Comparison of ENCODE assay signal across 10 cellular contexts in the genomic region with DNA sequence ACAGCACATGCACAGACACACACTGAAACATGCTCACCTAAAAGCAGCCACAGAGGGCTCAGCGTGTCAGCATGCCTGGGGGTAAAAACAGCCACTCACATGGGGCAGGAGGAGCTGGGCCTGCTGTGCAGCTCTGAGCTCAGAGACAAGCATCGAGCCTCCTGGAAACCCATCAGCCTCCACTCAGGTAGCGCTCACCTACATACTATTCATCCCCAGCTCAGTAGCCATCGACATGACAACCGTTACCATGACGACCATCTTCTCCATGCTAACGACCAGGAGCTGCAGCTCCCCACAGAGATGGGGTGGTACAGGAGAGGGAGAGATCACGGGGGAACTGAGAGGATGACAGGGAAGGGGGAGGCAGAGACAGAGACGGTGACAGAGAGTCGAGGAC. TPM values are rescaled to one million over a fixed set of nuclear protein-coding genes. Genes with fewer than 3 reads are reported as not detected.
DNase-seq lines count a peak whose midpoint lies in the region; TF ChIP-seq lines count a peak whose summit lies in the region.
"Had no signal": no experiment of that assay in that cellular context is flagged by ENCODE, and none has a peak within 500 bp of the region (broad histone marks: within the 10 kb centered on the region; RNA-seq: fewer than 3 reads in every experiment).

No MANE protein-coding gene starts in this region.

- H3K36me3 ChIP-seq in ascending aorta: peaks cover 9 to 17% of the 10 kb centered on the region in 2 donors
- H3K36me3 ChIP-seq in mesenchymal stem cell (ENCODE audit: control insufficient read depth in 1 of 2, insufficient read depth in 2 of 2, low read depth in 1 of 2, low read length in 2 of 2): peaks cover 0 to 30% of the 10 kb centered on the region in 2 experiments

- peak overlapping the region; percentile 25 for H4K91ac ChIP-seq in mesenchymal stem cell (ENCODE audit: low read length)

- H3K4me3 Mint-ChIP-seq in osteocyte (ENCODE audit: unreplicated experiment): no peak overlapping the region
- H3K4me3 Mint-ChIP-seq: CD4-positive, CD25-positive, alpha-beta regulatory T cell had no signal

- H2BK120ac ChIP-seq in mesenchymal stem cell (ENCODE audit: low read depth, low read length): no peak overlapping the region

- peak overlapping the region; percentile 22 for H4K8ac ChIP-seq in mesenchymal stem cell (ENCODE audit: low read length)

- intact Hi-C loops in ascending aorta (cut with DNase I): loop anchor here (5.0 kb wide), 1 partner anchor 32 kb away; no protein-coding TSS in a partner anchor

- H2AK5ac ChIP-seq in mesenchymal stem cell (ENCODE audit: low read length, severe bottlenecking): no peak overlapping the region

- peaks cover 2% of the 10 kb centered on the region for H3K36me3 Mint-ChIP-seq in osteocyte (ENCODE audit: unreplicated experiment)
- H3K36me3 Mint-ChIP-seq: CD4-positive, CD25-positive, alpha-beta regulatory T cell had no signal

- peaks cover 7 to 33% of the 10 kb centered on the region in 2 donors for H3K4me1 ChIP-seq in ascending aorta
- peaks cover 6% of the 10 kb centered on the region for H3K4me1 ChIP-seq in mesenchymal stem cell (ENCODE audit: control insufficient read depth, insufficient read depth, low read depth, low read length)

- no peaks in the 10 kb centered on the region for H3K27me3 Mint-ChIP-seq in osteocyte (ENCODE audit: unreplicated experiment)

- no peaks in the 10 kb centered on the region for H3K9me3 Mint-ChIP-seq in osteocyte (ENCODE audit: unreplicated experiment)
- H3K9me3 Mint-ChIP-seq: CD4-positive, CD25-positive, alpha-beta regulatory T cell had no signal

- no peak overlapping the region for H2BK12ac ChIP-seq in mesenchymal stem cell (ENCODE audit: low read length in 2 of 2)

- H3K9me3 ChIP-seq in ascending aorta (no peaks in the 10 kb centered on the region), mesenchymal stem cell (ENCODE audit: control insufficient read depth, low read length) (no peaks in the 10 kb centered on the region)

- no peak overlapping the region for H3K4ac ChIP-seq in mesenchymal stem cell (ENCODE audit: low read depth in 1 of 2, low read length in 2 of 2)

- H3K23ac ChIP-seq in mesenchymal stem cell (ENCODE audit: low read length in 2 of 2): no peak overlapping the region

- no peak overlapping the region for H3K27ac Mint-ChIP-seq in osteocyte (ENCODE audit: unreplicated experiment)
- H3K27ac Mint-ChIP-seq: CD4-positive, CD25-positive, alpha-beta regulatory T cell had no signal

- H2BK15ac ChIP-seq in mesenchymal stem cell (ENCODE audit: low read depth, poor library complexity, severe bottlenecking): no peak overlapping the region

- H2AFZ ChIP-seq in mesenchymal stem cell (ENCODE audit: low read depth, low read length): no peak overlapping the region

- peaks cover 6% of the 10 kb centered on the region for H3K4me1 Mint-ChIP-seq in osteocyte (ENCODE audit: unreplicated experiment)

- H3K14ac ChIP-seq in mesenchymal stem cell (ENCODE audit: low read length in 2 of 2): peak overlapping the region in 1 of 2 experiments; percentile 2

- 76% methylated on average over 7 of the region's 10 CpGs for WGBS in mesenchymal stem cell

- DNase-seq in DMS79 (lab: John Stamatoyannopoulos, UW) (peak; percentile 92), NCI-H2107 (lab: John Stamatoyannopoulos, UW) (peak; percentile 50), ascending aorta (ENCODE audit: low spot score in 2 of 2) (no peak), mesenchymal stem cell (no peak), HK-2 (ENCODE audit: unreplicated experiment) (no peak), T-helper 2 cell (no peak), osteocyte (ENCODE audit: extremely low spot score, unreplicated experiment) (no peak)
- no peak for DNase-seq in activated CD8-positive, alpha-beta memory T cell treated with anti-CD3 and anti-CD28 coated beads, Interleukin-2, amount 50 U/mL, for 4 hours
- DNase-seq: CD4-positive, CD25-positive, alpha-beta regulatory T cell; stimulated activated CD4-positive, alpha-beta T cell treated with anti-CD3 and anti-CD28 coated beads, Interleukin-12 subunit alpha, Interleukin-12 subunit beta, amount 100 ng/mL, for 4 hours had no signal

- no peak overlapping the region for H3K4me2 ChIP-seq in mesenchymal stem cell (ENCODE audit: low read length, poor library complexity, severe bottlenecking)

- H3K9ac ChIP-seq in mesenchymal stem cell (ENCODE audit: low read length): no peak overlapping the region

- H3K27me3 ChIP-seq in ascending aorta: no peaks in the 10 kb centered on the region
- H3K27me3 ChIP-seq in mesenchymal stem cell (ENCODE audit: control insufficient read depth in 1 of 2, insufficient read depth in 1 of 2, low read length in 2 of 2): no peaks in the 10 kb centered on the region

- H3K18ac ChIP-seq in mesenchymal stem cell (ENCODE audit: low read depth in 1 of 2, low read length in 2 of 2): no peak overlapping the region

- no peak overlapping the region for H2BK5ac ChIP-seq in mesenchymal stem cell (ENCODE audit: low read depth, low read length, poor library complexity, severe bottlenecking)

- H3K79me1 ChIP-seq in mesenchymal stem cell (replicated peaks; ENCODE audit: low read length, poor library complexity, severe bottlenecking): peaks cover 35% of the 10 kb centered on the region

- H3K4me3 ChIP-seq in ascending aorta: no peak overlapping the region
- no peak overlapping the region for H3K4me3 ChIP-seq in mesenchymal stem cell (ENCODE audit: insufficient read depth in 1 of 2, low read depth in 1 of 2, low read length in 2 of 2)

- TF ChIP-seq CTCF in ascending aorta (IDR thresholded peaks at IDR 0.05): no peak
- no peak for TF ChIP-seq CTCF in osteocyte (IDR thresholded peaks at IDR 0.05)

- peak overlapping the region; percentile 48 to 56 for H3K27ac ChIP-seq in ascending aorta
- no peak overlapping the region for H3K27ac ChIP-seq in mesenchymal stem cell (ENCODE audit: low read length, poor library complexity, severe bottlenecking)

RNA-seq across cellular contexts. Expression of a gene that starts 28.6 kb away (rescaled TPM):
- total RNA-seq in ascending aorta (51.9 TPM), osteocyte (54.4 and 63.4 TPM in 2 replicates)
- 102 TPM for polyA plus RNA-seq in mesenchymal stem cell (2013, experiment 1 of 2)
- polyA plus RNA-seq in mesenchymal stem cell (2013, experiment 2 of 2): 102 TPM
- polyA plus RNA-seq: CD4-positive, CD25-positive, alpha-beta regulatory T cell had no signal

Comparison
In these comparisons a context has a peak if more than half of its experiments do, and no peak if none do; other contexts are left out.
1. DNase-seq: peak in DMS79 (single experiment) and NCI-H2107 (single experiment); none in ascending aorta (0 of 2), mesenchymal stem cell (single experiment), HK-2 (single experiment), T-helper 2 cell (0 of 5), osteocyte (single experiment) and activated CD8-positive, alpha-beta memory T cell treated with anti-CD3 and anti-CD28 coated beads, Interleukin-2, amount 50 U/mL, for 4 hours (single experiment).